ENCODE assay signal across 17 cellular contexts in the genomic region with DNA sequence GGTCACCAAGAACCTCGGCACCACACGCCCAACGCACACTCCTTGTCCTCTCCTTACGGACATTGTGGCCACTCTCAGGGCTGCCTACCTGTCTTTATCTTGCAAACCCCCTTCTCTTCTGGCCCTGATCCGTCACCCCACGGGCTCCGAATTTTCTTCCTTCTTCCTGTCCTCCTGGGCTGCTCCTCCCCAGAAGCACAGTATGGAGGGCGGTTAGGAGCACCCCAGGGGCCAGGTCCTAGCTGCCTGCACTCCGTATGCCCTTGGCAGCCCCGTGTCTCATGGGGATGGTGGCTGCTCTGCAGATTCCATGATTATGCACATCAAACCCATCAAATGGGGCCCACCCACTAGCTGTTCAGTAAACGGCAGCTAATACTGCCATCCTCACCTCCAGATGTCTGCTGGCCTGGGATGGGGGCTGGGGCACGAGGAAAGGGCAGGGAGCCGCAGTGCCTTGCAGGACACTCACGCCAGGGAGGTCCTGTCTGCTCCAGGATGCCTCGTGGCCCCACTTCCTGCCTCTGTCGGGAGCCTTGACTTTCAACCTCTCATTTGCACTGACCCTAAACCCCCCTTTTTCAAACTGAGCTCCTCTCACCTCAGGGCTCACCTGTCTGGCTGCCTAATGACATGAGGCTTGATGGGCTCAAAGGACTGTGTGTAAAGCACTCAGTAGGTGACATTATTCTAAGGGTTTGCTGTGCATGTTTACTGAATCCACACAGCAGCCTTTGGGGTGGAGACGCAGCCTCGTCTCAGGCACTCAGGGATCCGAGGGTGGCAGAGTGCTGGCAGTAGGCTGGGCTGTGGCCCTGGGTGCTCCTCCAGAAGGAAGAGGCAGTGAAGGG.
"Had no signal": no experiment of that assay in that cellular context is flagged by ENCODE, and none has a peak within 500 bp of the region (broad histone marks: within the 10 kb centered on the region; RNA-seq: fewer than 3 reads in every experiment).

No MANE protein-coding gene starts in this region.

- DNase-seq: activated CD4-positive, alpha-beta T cell treated with anti-CD3 and anti-CD28 coated beads, Interleukin-2, amount 50 U/mL, for 4 hours; activated CD4-positive, CD25-positive, alpha-beta regulatory T cell; activated gamma-delta T cell treated with Interleukin-2 at 50 U/mL for 16 hours; activated T-cell treated with anti-CD3 and anti-CD28 coated beads, Interleukin-2, amount 50 U/mL, for 24 hours; caudate nucleus; colonic mucosa; islet precursor cell; left ventricle myocardium superior; mesendoderm; nephron progenitor cell; SW 1271; uterus had no signal

- H3K9me3 ChIP-seq: colonic mucosa had no signal

- H3K4me1 Mint-ChIP-seq: nephron progenitor cell had no signal

- H3K27me3 ChIP-seq: colonic mucosa, SJSA1, uterus had no signal

- H3K4me1 ChIP-seq: colonic mucosa, gastroesophageal sphincter, SJSA1, uterus had no signal

- H3K36me3 Mint-ChIP-seq: stimulated activated effector memory CD8-positive, alpha-beta T cell treated with anti-CD3 and anti-CD28 coated beads, Interleukin-12 subunit alpha, Interleukin-12 subunit beta, amount 100 ng/mL, for 72 hours had no signal

- H3K4me3 Mint-ChIP-seq: activated T-cell treated with anti-CD3 and anti-CD28 coated beads, Interleukin-2, amount 50 U/mL, for 24 hours; nephron progenitor cell; stimulated activated effector memory CD8-positive, alpha-beta T cell treated with anti-CD3 and anti-CD28 coated beads, Interleukin-12 subunit alpha, Interleukin-12 subunit beta, amount 100 ng/mL, for 72 hours; T-helper 2 cell treated with Interferon-gamma antibody and Interleukin-4, amounts not matched to agents 5 μg/mL and 100 μg/mL, for 36 hours had no signal

- H3K36me3 ChIP-seq: colonic mucosa, gastroesophageal sphincter, SJSA1, tibial artery, uterus had no signal

- H3K4me3 ChIP-seq: colonic mucosa, gastroesophageal sphincter, SJSA1, tibial artery, uterus had no signal

- H3K27ac ChIP-seq: colonic mucosa, gastroesophageal sphincter, SJSA1, tibial artery, uterus had no signal

- H3K27ac Mint-ChIP-seq: activated T-cell treated with anti-CD3 and anti-CD28 coated beads, Interleukin-2, amount 50 U/mL, for 24 hours; nephron progenitor cell; stimulated activated effector memory CD8-positive, alpha-beta T cell treated with anti-CD3 and anti-CD28 coated beads, Interleukin-12 subunit alpha, Interleukin-12 subunit beta, amount 100 ng/mL, for 72 hours; T-helper 2 cell treated with Interferon-gamma antibody and Interleukin-4, amounts not matched to agents 5 μg/mL and 100 μg/mL, for 36 hours had no signal
